Comparison of ENCODE assay signal across 1 cellular context in the genomic region with DNA sequence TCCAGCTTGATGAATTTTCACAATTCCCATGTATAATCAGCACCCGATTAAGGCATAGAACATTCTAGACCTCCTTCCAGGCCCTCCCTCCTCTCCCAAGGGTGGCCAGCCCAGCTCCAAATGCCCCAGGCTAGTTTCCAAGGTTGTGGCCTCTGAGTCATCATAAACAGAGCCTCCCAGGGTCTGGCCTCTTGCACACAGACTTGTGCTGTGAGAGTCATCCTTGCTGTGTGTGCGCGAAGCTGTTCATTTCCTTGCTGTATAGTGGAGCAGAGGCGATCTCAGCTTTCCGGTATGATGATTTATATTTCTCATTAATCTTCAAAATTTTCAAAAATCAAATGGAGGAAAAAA.
TF ChIP-seq lines count a peak whose summit lies in the region.

No MANE protein-coding gene starts in this region.

TF ChIP-seq in GM23338, 12 proteins besides CTCF, POLR2A, EP300 and RAD21 (continued from another document):
- TF ChIP-seq, protein P1, sequence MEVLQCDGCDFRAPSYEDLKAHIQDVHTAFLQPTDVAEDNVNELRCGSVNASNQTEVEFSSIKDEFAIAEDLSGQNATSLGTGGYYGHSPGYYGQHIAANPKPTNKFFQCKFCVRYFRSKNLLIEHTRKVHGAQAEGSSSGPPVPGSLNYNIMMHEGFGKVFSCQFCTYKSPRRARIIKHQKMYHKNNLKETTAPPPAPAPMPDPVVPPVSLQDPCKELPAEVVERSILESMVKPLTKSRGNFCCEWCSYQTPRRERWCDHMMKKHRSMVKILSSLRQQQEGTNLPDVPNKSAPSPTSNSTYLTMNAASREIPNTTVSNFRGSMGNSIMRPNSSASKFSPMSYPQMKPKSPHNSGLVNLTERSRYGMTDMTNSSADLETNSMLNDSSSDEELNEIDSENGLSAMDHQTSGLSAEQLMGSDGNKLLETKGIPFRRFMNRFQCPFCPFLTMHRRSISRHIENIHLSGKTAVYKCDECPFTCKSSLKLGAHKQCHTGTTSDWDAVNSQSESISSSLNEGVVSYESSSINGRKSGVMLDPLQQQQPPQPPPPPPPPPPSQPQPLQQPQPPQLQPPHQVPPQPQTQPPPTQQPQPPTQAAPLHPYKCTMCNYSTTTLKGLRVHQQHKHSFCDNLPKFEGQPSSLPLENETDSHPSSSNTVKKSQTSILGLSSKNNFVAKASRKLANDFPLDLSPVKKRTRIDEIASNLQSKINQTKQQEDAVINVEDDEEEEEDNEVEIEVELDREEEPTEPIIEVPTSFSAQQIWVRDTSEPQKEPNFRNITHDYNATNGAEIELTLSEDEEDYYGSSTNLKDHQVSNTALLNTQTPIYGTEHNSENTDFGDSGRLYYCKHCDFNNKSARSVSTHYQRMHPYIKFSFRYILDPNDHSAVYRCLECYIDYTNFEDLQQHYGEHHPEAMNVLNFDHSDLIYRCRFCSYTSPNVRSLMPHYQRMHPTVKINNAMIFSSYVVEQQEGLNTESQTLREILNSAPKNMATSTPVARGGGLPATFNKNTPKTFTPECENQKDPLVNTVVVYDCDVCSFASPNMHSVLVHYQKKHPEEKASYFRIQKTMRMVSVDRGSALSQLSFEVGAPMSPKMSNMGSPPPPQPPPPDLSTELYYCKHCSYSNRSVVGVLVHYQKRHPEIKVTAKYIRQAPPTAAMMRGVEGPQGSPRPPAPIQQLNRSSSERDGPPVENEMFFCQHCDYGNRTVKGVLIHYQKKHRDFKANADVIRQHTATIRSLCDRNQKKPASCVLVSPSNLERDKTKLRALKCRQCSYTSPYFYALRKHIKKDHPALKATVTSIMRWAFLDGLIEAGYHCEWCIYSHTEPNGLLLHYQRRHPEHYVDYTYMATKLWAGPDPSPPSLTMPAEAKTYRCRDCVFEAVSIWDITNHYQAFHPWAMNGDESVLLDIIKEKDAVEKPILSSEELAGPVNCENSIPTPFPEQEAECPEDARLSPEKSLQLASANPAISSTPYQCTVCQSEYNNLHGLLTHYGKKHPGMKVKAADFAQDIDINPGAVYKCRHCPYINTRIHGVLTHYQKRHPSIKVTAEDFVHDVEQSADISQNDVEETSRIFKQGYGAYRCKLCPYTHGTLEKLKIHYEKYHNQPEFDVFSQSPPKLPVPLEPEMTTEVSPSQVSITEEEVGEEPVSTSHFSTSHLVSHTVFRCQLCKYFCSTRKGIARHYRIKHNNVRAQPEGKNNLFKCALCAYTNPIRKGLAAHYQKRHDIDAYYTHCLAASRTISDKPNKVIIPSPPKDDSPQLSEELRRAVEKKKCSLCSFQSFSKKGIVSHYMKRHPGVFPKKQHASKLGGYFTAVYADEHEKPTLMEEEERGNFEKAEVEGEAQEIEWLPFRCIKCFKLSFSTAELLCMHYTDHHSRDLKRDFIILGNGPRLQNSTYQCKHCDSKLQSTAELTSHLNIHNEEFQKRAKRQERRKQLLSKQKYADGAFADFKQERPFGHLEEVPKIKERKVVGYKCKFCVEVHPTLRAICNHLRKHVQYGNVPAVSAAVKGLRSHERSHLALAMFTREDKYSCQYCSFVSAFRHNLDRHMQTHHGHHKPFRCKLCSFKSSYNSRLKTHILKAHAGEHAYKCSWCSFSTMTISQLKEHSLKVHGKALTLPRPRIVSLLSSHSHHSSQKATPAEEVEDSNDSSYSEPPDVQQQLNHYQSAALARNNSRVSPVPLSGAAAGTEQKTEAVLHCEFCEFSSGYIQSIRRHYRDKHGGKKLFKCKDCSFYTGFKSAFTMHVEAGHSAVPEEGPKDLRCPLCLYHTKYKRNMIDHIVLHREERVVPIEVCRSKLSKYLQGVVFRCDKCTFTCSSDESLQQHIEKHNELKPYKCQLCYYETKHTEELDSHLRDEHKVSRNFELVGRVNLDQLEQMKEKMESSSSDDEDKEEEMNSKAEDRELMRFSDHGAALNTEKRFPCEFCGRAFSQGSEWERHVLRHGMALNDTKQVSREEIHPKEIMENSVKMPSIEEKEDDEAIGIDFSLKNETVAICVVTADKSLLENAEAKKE (CRISPR knock-in tag; IDR thresholded peaks at IDR 0.05), result no peak
- TF ChIP-seq JUNB (IDR thresholded peaks at IDR 0.05; ENCODE audit: unreplicated experiment), result no peak
- TF ChIP-seq CREB1 (CRISPR knock-in tag; IDR thresholded peaks at IDR 0.05; ENCODE audit: low read depth), result no peak
- TF ChIP-seq ZNF114 (CRISPR knock-in tag; IDR thresholded peaks at IDR 0.05), result no peak
- no peak for TF ChIP-seq NANOG (IDR thresholded peaks at IDR 0.05; ENCODE audit: borderline replicate concordance)
- TF ChIP-seq, protein P2, sequence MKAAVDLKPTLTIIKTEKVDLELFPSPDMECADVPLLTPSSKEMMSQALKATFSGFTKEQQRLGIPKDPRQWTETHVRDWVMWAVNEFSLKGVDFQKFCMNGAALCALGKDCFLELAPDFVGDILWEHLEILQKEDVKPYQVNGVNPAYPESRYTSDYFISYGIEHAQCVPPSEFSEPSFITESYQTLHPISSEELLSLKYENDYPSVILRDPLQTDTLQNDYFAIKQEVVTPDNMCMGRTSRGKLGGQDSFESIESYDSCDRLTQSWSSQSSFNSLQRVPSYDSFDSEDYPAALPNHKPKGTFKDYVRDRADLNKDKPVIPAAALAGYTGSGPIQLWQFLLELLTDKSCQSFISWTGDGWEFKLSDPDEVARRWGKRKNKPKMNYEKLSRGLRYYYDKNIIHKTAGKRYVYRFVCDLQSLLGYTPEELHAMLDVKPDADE (IDR thresholded peaks at IDR 0.05), result no peak
- TF ChIP-seq POLR2AphosphoS5 (IDR thresholded peaks at IDR 0.05; ENCODE audit: low read depth), result no peak
